In genomic region chr3:98558100-98558499, GRCh38 we compare ENCODE assay signal across 26 cellular contexts. TPM values are rescaled to one million over a fixed set of nuclear protein-coding genes. Genes with fewer than 3 reads are reported as not detected.
DNase-seq lines count a peak whose midpoint lies in the region; ATAC-seq and TF ChIP-seq lines count a peak whose summit lies in the region.
"Had no signal": no experiment of that assay in that cellular context is flagged by ENCODE, and none has a peak within 500 bp of the region (broad histone marks: within the 10 kb centered on the region; RNA-seq: fewer than 3 reads in every experiment).

No MANE protein-coding gene starts in this region.

- peak overlapping the region; percentile 47 for H2AFZ ChIP-seq in KMS-11 (ENCODE audit: low read depth)

- DNase-seq in activated naive CD4-positive, alpha-beta T cell treated with anti-CD3 and anti-CD28 coated beads, Interleukin-2, amount 10 ng/mL, durations not matched to agents 7 days and 5 days: no peak
- DNase-seq in activated naive CD4-positive, alpha-beta T cell treated with anti-CD3 and anti-CD28 coated beads, Interleukin-2, amount 50 U/mL, for 16 hours: no peak
- DNase-seq in activated T-helper 2 cell treated with anti-CD3 and anti-CD28 coated beads, Interferon-gamma antibody, Interleukin-2, Interleukin-4, amounts not matched to agents 10 μg/mL and 5 μg/mL and 100 μg/mL, durations not matched to agents 14 hours and 24 hours and 36 hours (ENCODE audit: low spot score): no peak
- no peak for DNase-seq in H4 (ENCODE audit: low spot score)
- DNase-seq: activated CD4-positive, CD25-positive, alpha-beta regulatory T cell; effector CD8-positive, alpha-beta T cell; gastrocnemius medialis; hippocampal formation; left ventricle myocardium superior; midbrain; NCI-H1694; NCI-H2171 treated with DMSO at 0.1 percent for 48 hours; NCI-H526 treated with DMSO at 0.1 percent for 48 hours; ovary; T1000 had no signal

- H3K4me1 Mint-ChIP-seq in activated naive CD4-positive, alpha-beta T cell treated with anti-CD3 and anti-CD28 coated beads, Interleukin-2, amount 10 ng/mL, durations not matched to agents 7 days and 5 days: peaks cover 95% of the 10 kb centered on the region
- H3K4me1 Mint-ChIP-seq in activated T-helper 2 cell treated with anti-CD3 and anti-CD28 coated beads, Interferon-gamma antibody, Interleukin-2, Interleukin-4, amounts not matched to agents 10 μg/mL and 5 μg/mL and 100 μg/mL, durations not matched to agents 14 hours and 24 hours and 36 hours (ENCODE audit: low read depth): peaks cover 68% of the 10 kb centered on the region
- H3K4me1 Mint-ChIP-seq in stimulated activated memory B cell treated with anti-CD40 and anti-IgM and Interleukin-4, amounts not matched to agents 10 μg/mL and 1 μg/mL and 100 μg/mL, for 72 hours: peaks cover 70% of the 10 kb centered on the region
- H3K4me1 Mint-ChIP-seq: nephron had no signal

- peak overlapping the region; percentile 98 for H3K4me2 ChIP-seq in KMS-11

- H3K9me3 Mint-ChIP-seq in activated naive CD4-positive, alpha-beta T cell treated with anti-CD3 and anti-CD28 coated beads, Interleukin-2, amount 10 ng/mL, durations not matched to agents 7 days and 5 days: peaks cover 6% of the 10 kb centered on the region
- H3K9me3 Mint-ChIP-seq in activated T-helper 2 cell treated with anti-CD3 and anti-CD28 coated beads, Interferon-gamma antibody, Interleukin-2, Interleukin-4, amounts not matched to agents 10 μg/mL and 5 μg/mL and 100 μg/mL, durations not matched to agents 14 hours and 24 hours and 36 hours: peaks cover 6% of the 10 kb centered on the region
- H3K9me3 Mint-ChIP-seq in stimulated activated memory B cell treated with anti-CD40 and anti-IgM and Interleukin-4, amounts not matched to agents 10 μg/mL and 1 μg/mL and 100 μg/mL, for 72 hours: no peaks in the 10 kb centered on the region
- H3K9me3 Mint-ChIP-seq: nephron had no signal

- H3K4me1 ChIP-seq in KMS-11 (ENCODE audit: low read depth, poor library complexity, severe bottlenecking): peaks cover 88% of the 10 kb centered on the region
- H3K4me1 ChIP-seq: esophagus muscularis mucosa, gastrocnemius medialis, right atrium auricular region had no signal

- CTCF ChIA-PET in activated naive CD4-positive, alpha-beta T cell treated with anti-CD3 and anti-CD28 coated beads, Interleukin-2, amount 10 ng/mL, durations not matched to agents 7 days and 5 days (lab: Charles Lee): interaction anchor here (0.7 to 1.7 kb wide), 5 partner anchors 15 to 40 kb away, joined by 3 to 5 read pairs (median 3); no protein-coding TSS in a partner anchor

- peak overlapping the region; percentile 97 for H3K27ac Mint-ChIP-seq in activated naive CD4-positive, alpha-beta T cell treated with anti-CD3 and anti-CD28 coated beads, Interleukin-2, amount 10 ng/mL, durations not matched to agents 7 days and 5 days
- peak overlapping the region; percentile 93 for H3K27ac Mint-ChIP-seq in activated T-helper 2 cell treated with anti-CD3 and anti-CD28 coated beads, Interferon-gamma antibody, Interleukin-2, Interleukin-4, amounts not matched to agents 10 μg/mL and 5 μg/mL and 100 μg/mL, durations not matched to agents 14 hours and 24 hours and 36 hours
- peak overlapping the region; percentile 100 for H3K27ac Mint-ChIP-seq in stimulated activated memory B cell treated with anti-CD40 and anti-IgM and Interleukin-4, amounts not matched to agents 10 μg/mL and 1 μg/mL and 100 μg/mL, for 72 hours
- H3K27ac Mint-ChIP-seq: nephron had no signal

- peak overlapping the region; percentile 96 for H3K27ac ChIP-seq in KMS-11
- H3K27ac ChIP-seq: esophagus muscularis mucosa, gastrocnemius medialis, ovary, right atrium auricular region, RWPE1, SK-N-MC had no signal

- H3K36me3 Mint-ChIP-seq in activated naive CD4-positive, alpha-beta T cell treated with anti-CD3 and anti-CD28 coated beads, Interleukin-2, amount 10 ng/mL, durations not matched to agents 7 days and 5 days: peaks cover 24% of the 10 kb centered on the region
- peaks cover 5% of the 10 kb centered on the region for H3K36me3 Mint-ChIP-seq in activated T-helper 2 cell treated with anti-CD3 and anti-CD28 coated beads, Interferon-gamma antibody, Interleukin-2, Interleukin-4, amounts not matched to agents 10 μg/mL and 5 μg/mL and 100 μg/mL, durations not matched to agents 14 hours and 24 hours and 36 hours (ENCODE audit: low read depth)
- peaks cover 6% of the 10 kb centered on the region for H3K36me3 Mint-ChIP-seq in stimulated activated memory B cell treated with anti-CD40 and anti-IgM and Interleukin-4, amounts not matched to agents 10 μg/mL and 1 μg/mL and 100 μg/mL, for 72 hours

- no peaks in the 10 kb centered on the region for H3K79me2 ChIP-seq in KMS-11 (ENCODE audit: insufficient read depth, low read depth)

- H3K27me3 ChIP-seq in KMS-11 (ENCODE audit: insufficient read depth, low read depth): no peaks in the 10 kb centered on the region
- H3K27me3 ChIP-seq: BLaER1 treated with 17β-estradiol and CSF1 and Interleukin-3, amounts not matched to agents 10 nM and 100 nM; esophagus muscularis mucosa; gastrocnemius medialis; ovary; right atrium auricular region had no signal

- ATAC-seq in stimulated activated memory B cell treated with anti-CD40 and anti-IgM and Interleukin-4, amounts not matched to agents 10 μg/mL and 1 μg/mL and 100 μg/mL, for 72 hours: no peak
- ATAC-seq in GM21526 (IDR thresholded peaks at IDR 0.05; ENCODE audit: low FRiP score, unreplicated experiment) (no peak), HG03139 (IDR thresholded peaks at IDR 0.05; ENCODE audit: unreplicated experiment) (no peak)
- ATAC-seq: gastrocnemius medialis, left ventricle myocardium superior had no signal

- peak overlapping the region; percentile 55 for H3K4me3 ChIP-seq in KMS-11 (IDR thresholded peaks at IDR 0.05; ENCODE audit: insufficient read depth, low read depth, low read length)
- H3K4me3 ChIP-seq: BLaER1 treated with 17β-estradiol and CSF1 and Interleukin-3, amounts not matched to agents 10 nM and 100 nM; esophagus muscularis mucosa; gastrocnemius medialis; ovary; right atrium auricular region; SK-N-MC had no signal

- peak overlapping the region; percentile 24 for H3K4me3 Mint-ChIP-seq in activated naive CD4-positive, alpha-beta T cell treated with anti-CD3 and anti-CD28 coated beads, Interleukin-2, amount 10 ng/mL, durations not matched to agents 7 days and 5 days
- H3K4me3 Mint-ChIP-seq in activated T-helper 2 cell treated with anti-CD3 and anti-CD28 coated beads, Interferon-gamma antibody, Interleukin-2, Interleukin-4, amounts not matched to agents 10 μg/mL and 5 μg/mL and 100 μg/mL, durations not matched to agents 14 hours and 24 hours and 36 hours (ENCODE audit: low read depth): peak overlapping the region; percentile 40
- peak overlapping the region; percentile 21 for H3K4me3 Mint-ChIP-seq in stimulated activated memory B cell treated with anti-CD40 and anti-IgM and Interleukin-4, amounts not matched to agents 10 μg/mL and 1 μg/mL and 100 μg/mL, for 72 hours
- H3K4me3 Mint-ChIP-seq: nephron had no signal

- no peaks in the 10 kb centered on the region for H3K36me3 ChIP-seq in KMS-11 (ENCODE audit: insufficient read depth)
- H3K36me3 ChIP-seq: BLaER1 treated with 17β-estradiol and CSF1 and Interleukin-3, amounts not matched to agents 10 nM and 100 nM; esophagus muscularis mucosa; gastrocnemius medialis; ovary; right atrium auricular region had no signal

- intact Hi-C loops in activated T-helper 2 cell treated with anti-CD3 and anti-CD28 coated beads, Interferon-gamma antibody, Interleukin-2, Interleukin-4, amounts not matched to agents 10 μg/mL and 5 μg/mL and 100 μg/mL, durations not matched to agents 14 hours and 24 hours and 36 hours (cut with micrococcal nuclease): loop anchor here (5.0 to 10.0 kb wide), 3 partner anchors 576 to 1847 kb away; partner anchors contain the start of genes CRYBG3, LNP1 and TOMM70

- H3K27me3 Mint-ChIP-seq in activated naive CD4-positive, alpha-beta T cell treated with anti-CD3 and anti-CD28 coated beads, Interleukin-2, amount 10 ng/mL, durations not matched to agents 7 days and 5 days: no peaks in the 10 kb centered on the region
- H3K27me3 Mint-ChIP-seq in activated T-helper 2 cell treated with anti-CD3 and anti-CD28 coated beads, Interferon-gamma antibody, Interleukin-2, Interleukin-4, amounts not matched to agents 10 μg/mL and 5 μg/mL and 100 μg/mL, durations not matched to agents 14 hours and 24 hours and 36 hours (ENCODE audit: low read depth): no peaks in the 10 kb centered on the region
- H3K27me3 Mint-ChIP-seq in stimulated activated memory B cell treated with anti-CD40 and anti-IgM and Interleukin-4, amounts not matched to agents 10 μg/mL and 1 μg/mL and 100 μg/mL, for 72 hours: no peaks in the 10 kb centered on the region

- no peaks in the 10 kb centered on the region for H4K20me1 ChIP-seq in KMS-11 (ENCODE audit: insufficient read depth)
- H4K20me1 ChIP-seq: BLaER1 treated with 17β-estradiol and CSF1 and Interleukin-3, amounts not matched to agents 10 nM and 100 nM had no signal

- TF ChIP-seq CTCF in KMS-11 (conservative IDR thresholded peaks at IDR 0.05; ENCODE audit: low read depth, low read length): no peak

- H3K9ac ChIP-seq in KMS-11: peak overlapping the region; percentile 94; the same call in 1 of the 2 replicates
- H3K9ac ChIP-seq: BLaER1 treated with 17β-estradiol and CSF1 and Interleukin-3, amounts not matched to agents 10 nM and 100 nM had no signal

RNA-seq across cellular contexts. Expression of gene GPR15, which starts 26.3 kb away (rescaled TPM):
- total RNA-seq in activated T-helper 2 cell treated with anti-CD3 and anti-CD28 coated beads, Interferon-gamma antibody, Interleukin-2, Interleukin-4, amounts not matched to agents 10 μg/mL and 5 μg/mL and 100 μg/mL, durations not matched to agents 14 hours and 24 hours and 36 hours: 10.0 and 10.5 TPM in 2 replicates
- total RNA-seq in H4 (2014; rRNA removed; shearing (Covaris generic)): 0.06 TPM in 1 of 2 replicates, not detected in the other
- total RNA-seq: cerebellum, gastrocnemius medialis, left ventricle myocardium superior, right atrium auricular region had no signal

RNA-seq across cellular contexts. Expression of gene CPOX, which starts 35.3 kb away (rescaled TPM):
- total RNA-seq in activated T-helper 2 cell treated with anti-CD3 and anti-CD28 coated beads, Interferon-gamma antibody, Interleukin-2, Interleukin-4, amounts not matched to agents 10 μg/mL and 5 μg/mL and 100 μg/mL, durations not matched to agents 14 hours and 24 hours and 36 hours: 48.4 and 50.4 TPM in 2 replicates
- total RNA-seq in H4 (2014; rRNA removed; shearing (Covaris generic)): 31.6 and 39.9 TPM in 2 replicates

RNA-seq across cellular contexts. Expression of gene CLDND1, which starts 35.4 kb away (rescaled TPM):
- 326 and 338 TPM in 2 replicates for total RNA-seq in activated T-helper 2 cell treated with anti-CD3 and anti-CD28 coated beads, Interferon-gamma antibody, Interleukin-2, Interleukin-4, amounts not matched to agents 10 μg/mL and 5 μg/mL and 100 μg/mL, durations not matched to agents 14 hours and 24 hours and 36 hours
- total RNA-seq in H4 (2014; rRNA removed; shearing (Covaris generic)): 86.1 and 200 TPM in 2 replicates

Comparison
In these comparisons a context has a peak if more than half of its experiments do, and no peak if none do; other contexts are left out.
1. RNA of gene GPR15, which starts 26.3 kb away (total RNA-seq): 10.0 to 10.5 TPM in activated T-helper 2 cell treated with anti-CD3 and anti-CD28 coated beads, Interferon-gamma antibody, Interleukin-2, Interleukin-4, amounts not matched to agents 10 μg/mL and 5 μg/mL and 100 μg/mL, durations not matched to agents 14 hours and 24 hours and 36 hours; 0.06 TPM in H4; every median in the first group is over 10 times any median in the second.
2. Peak in every context shown above with its lines, with median percentiles within 50 percentile points of each other: H3K27ac Mint-ChIP-seq and H3K4me3 Mint-ChIP-seq.